ENCODE assay signal across 10 cellular contexts in genomic region chr11:8261921-8262551, GRCh38. TPM values are rescaled to one million over a fixed set of nuclear protein-coding genes. Genes with fewer than 3 reads are reported as not detected.
A peak's percentile ranks its signal among the peaks of the same experiment; 100 is the strongest.
DNase-seq lines count a peak whose midpoint lies in the region; ATAC-seq and TF ChIP-seq lines count a peak whose summit lies in the region.
"Had no signal": no experiment of that assay in that cellular context is flagged by ENCODE, and none has a peak within 500 bp of the region (broad histone marks: within the 10 kb centered on the region; RNA-seq: fewer than 3 reads in every experiment).

No MANE protein-coding gene starts in this region.

- H3K36me3 Mint-ChIP-seq in MCF 10A (ENCODE audit: insufficient read depth, unreplicated experiment) = no peaks in the 10 kb centered on the region

- H3K36me3 ChIP-seq in breast epithelium (no peaks in the 10 kb centered on the region), mesodermal cell (ENCODE audit: control insufficient read depth, insufficient read depth, low read length) (no peaks in the 10 kb centered on the region), thoracic aorta (no peaks in the 10 kb centered on the region)
- H3K36me3 ChIP-seq: adrenal gland had no signal

- peaks cover 12% of the 10 kb centered on the region for H3K27me3 Mint-ChIP-seq in MCF 10A (ENCODE audit: insufficient read depth, unreplicated experiment)

- ATAC-seq in thoracic aorta (ENCODE audit: insufficient number of reproducible peaks, low FRiP score, low read depth) = no peak

- H3K27ac Mint-ChIP-seq in MCF 10A (ENCODE audit: low read depth, unreplicated experiment) = no peak overlapping the region

- BruUV-seq in MCF 10A (replicated peaks; lab: Mats Ljungman, UMichigan) = no TSS peak

- POLR2A ChIA-PET in MCF 10A (lab: Yijun Ruan, JAX) = interaction anchor here (1.1 to 2.0 kb wide), 2 partner anchors 16 to 33 kb away, joined by 4 to 7 read pairs; no protein-coding TSS in a partner anchor

- TF ChIP-seq POLR2A in breast epithelium (IDR thresholded peaks at IDR 0.05) = no peak

- H3K4me1 ChIP-seq in breast epithelium = peaks cover 3 to 5% of the 10 kb centered on the region in 2 donors
- no peaks in the 10 kb centered on the region for H3K4me1 ChIP-seq in mesodermal cell (ENCODE audit: control insufficient read depth, insufficient read depth, low read length, poor library complexity, severe bottlenecking)
- H3K4me1 ChIP-seq in thoracic aorta (ENCODE audit: control insufficient read depth in 1 of 2, low read depth in 2 of 2) = peaks cover 14 to 28% of the 10 kb centered on the region in 2 donors

- H3K27me3 ChIP-seq in breast epithelium (peaks cover 0 to 54% of the 10 kb centered on the region in 2 donors), thoracic aorta (replicated peaks; ENCODE audit: insufficient read depth) (no peaks in the 10 kb centered on the region)

- CTCF ChIA-PET in MCF 10A (lab: Yijun Ruan, JAX) = interaction anchor here (0.6 to 15.4 kb wide), 10 partner anchors 8 to 305 kb away, joined by 3 to 398 read pairs (median 20); no protein-coding TSS in a partner anchor

- H3K9me3 ChIP-seq in breast epithelium (no peaks in the 10 kb centered on the region), mesodermal cell (ENCODE audit: control insufficient read depth, low read length) (no peaks in the 10 kb centered on the region), thoracic aorta (no peaks in the 10 kb centered on the region)
- H3K9me3 ChIP-seq: adrenal gland had no signal

- H3K4me1 Mint-ChIP-seq in MCF 10A (ENCODE audit: insufficient read depth, unreplicated experiment) = peaks cover 23% of the 10 kb centered on the region

- H3K4me3 Mint-ChIP-seq in MCF 10A (ENCODE audit: unreplicated experiment) = no peak overlapping the region

- TF ChIP-seq CTCF in breast epithelium (IDR thresholded peaks at IDR 0.05) (no peak), MCF 10A (IDR thresholded peaks at IDR 0.05; ENCODE audit: unreplicated experiment) (no peak), coronary artery (IDR thresholded peaks at IDR 0.05) (no peak), thoracic aorta (IDR thresholded peaks at IDR 0.05) (no peak)

- DNase-seq in breast epithelium (ENCODE audit: low spot score in 2 of 2) (no peak), MCF 10A (ENCODE audit: unreplicated experiment) (no peak), coronary artery (ENCODE audit: low spot score) (peak; percentile 41), thoracic aorta (ENCODE audit: low spot score) (no peak), NCI-H2029 (lab: John Stamatoyannopoulos, UW) (no peak), midbrain (lab: John Stamatoyannopoulos, UW) (no peak)
- DNase-seq in activated effector memory CD4-positive, alpha-beta T cell treated with Interleukin-2 at 50 U/mL for 16 hours = no peak

- H3K4me3 ChIP-seq in breast epithelium = peak overlapping the region; percentile 33 to 72 (median 53)
- peak overlapping the region; percentile 76 for H3K4me3 ChIP-seq in coronary artery
- peak overlapping the region; percentile 37 for H3K4me3 ChIP-seq in mesodermal cell (ENCODE audit: extremely low read depth, insufficient read depth, low read length, poor library complexity, severe bottlenecking)
- H3K4me3 ChIP-seq in thoracic aorta = peak overlapping the region; percentile 73

- no peak overlapping the region for H3K27ac ChIP-seq in breast epithelium
- no peak overlapping the region for H3K27ac ChIP-seq in coronary artery
- no peak overlapping the region for H3K27ac ChIP-seq in mesodermal cell (ENCODE audit: low read depth, low read length, severe bottlenecking)
- H3K27ac ChIP-seq in thoracic aorta = no peak overlapping the region

- 34 to 66% methylated on average over 3 to 10 of the region's 12 CpGs for WGBS in mesodermal cell (ENCODE audit: insufficient coverage in 2 of 2), 2 experiments

- intact Hi-C loops in breast epithelium (cut with DNase I; ENCODE audit: low total_unique reads) (no loop called here), MCF 10A (cut with micrococcal nuclease) (no loop called here)

- H3K9me3 Mint-ChIP-seq in MCF 10A (ENCODE audit: unreplicated experiment) = no peaks in the 10 kb centered on the region

RNA-seq across cellular contexts. Expression of gene LMO1, which starts 1.6 kb away (rescaled TPM):
- total RNA-seq in breast epithelium (not detected), MCF 10A (2022) (not detected in 2 replicates), thoracic aorta (not detected)
- 0.44 TPM for polyA plus RNA-seq in mesodermal cell (2013, experiment 1 of 2)
- polyA plus RNA-seq in mesodermal cell (2013, experiment 2 of 2) = 0.56 TPM
- total RNA-seq: omental fat pad had no signal
